29 cellular contexts compared by ENCODE assay signal in the genomic region with DNA sequence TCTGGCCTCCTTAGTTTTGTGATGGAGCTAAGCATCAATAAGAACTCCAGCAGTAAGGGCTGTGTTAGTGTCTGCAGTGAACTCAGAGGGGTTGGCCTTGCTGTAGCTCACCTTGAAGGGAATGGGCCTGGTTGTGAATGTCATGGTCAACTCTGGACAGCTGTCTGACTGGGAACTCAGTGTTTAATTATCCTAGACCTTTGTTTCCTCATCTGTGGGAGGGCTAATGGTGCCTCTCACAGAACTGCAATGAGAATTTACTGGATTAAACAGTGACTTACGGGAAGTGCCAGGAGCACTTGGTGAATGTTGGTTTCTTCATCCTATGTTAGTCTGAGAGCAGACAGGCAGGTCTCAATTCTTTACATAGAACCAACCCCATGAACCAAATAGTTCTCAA. TPM values are rescaled to one million over a fixed set of nuclear protein-coding genes. Genes with fewer than 3 reads are reported as not detected.
"Had no signal": no experiment of that assay in that cellular context is flagged by ENCODE, and none has a peak within 500 bp of the region (broad histone marks: within the 10 kb centered on the region; RNA-seq: fewer than 3 reads in every experiment).

No MANE protein-coding gene starts in this region.

- H3K4me3 ChIP-seq: adrenal gland, K562, SJCRH30, SK-N-MC had no signal

- DNase-seq: activated CD4-positive, alpha-beta T cell treated with anti-CD3 and anti-CD28 coated beads, Interleukin-2, amount 10 ng/mL, durations not matched to agents 24 days and 14 days; activated CD4-positive, alpha-beta T cell treated with anti-CD3 and anti-CD28 coated beads, Interleukin-2, amount 50 U/mL, for 4 hours; activated CD8-positive, alpha-beta T cell treated with anti-CD3 and anti-CD28 coated beads for 36 hours; activated gamma-delta T cell; activated naive CD4-positive, alpha-beta T cell treated with Interleukin-2 at 50 U/mL for 16 hours; activated T-cell treated with anti-CD3 and anti-CD28 coated beads, Interleukin-2, amount 50 U/mL, for 24 hours; adrenal gland; caudate nucleus; cerebellar nuclear complex; NCI-H1092 treated with DMSO at 0.1 percent for 48 hours; NCI-H146; NCI-H187; NCI-H2081; NCI-H226; NCI-H446 treated with DMSO at 0.1 percent for 48 hours; NCI-H524; NCI-H774; SHP77; SJCRH30; T1000; WERI-Rb-1 had no signal

- H3K9me3 ChIP-seq: adrenal gland, SJCRH30 had no signal

- H3K27ac ChIP-seq: adrenal gland, SJCRH30, SK-N-MC, WERI-Rb-1 had no signal

- H3K36me3 ChIP-seq: adrenal gland had no signal

- H3K27me3 ChIP-seq: adrenal gland, SJCRH30 had no signal

RNA-seq across cellular contexts. Expression of a gene that starts 23.7 kb away (rescaled TPM):
- total RNA-seq: activated CD4-positive, alpha-beta T cell treated with anti-CD3 and anti-CD28 coated beads, Interleukin-2, amount 10 ng/mL, durations not matched to agents 24 days and 14 days; activated CD8-positive, alpha-beta memory T cell treated with anti-CD3 and anti-CD28 coated beads for 36 hours; activated CD8-positive, alpha-beta T cell treated with anti-CD3 and anti-CD28 coated beads for 36 hours; activated T-helper 2 cell treated with anti-CD3 and anti-CD28 coated beads, Interferon-gamma antibody, Interleukin-2, Interleukin-4, amounts not matched to agents 10 μg/mL and 5 μg/mL and 100 μg/mL, durations not matched to agents 14 hours and 24 hours and 36 hours; M059J; RPMI7951; SJCRH30; T-helper 1 cell treated with Interleukin-12 subunit alpha and Interleukin-12 subunit beta and Interleukin-4 antibody, amounts not matched to agents 30 ng/mL and 1 ng/mL, for 36 hours; T-helper 2 cell treated with Interferon-gamma antibody and Interleukin-4, amounts not matched to agents 100 ng/mL and 5 ng/mL, for 36 hours had no signal
